ENCODE assay signal across 14 cellular contexts in the genomic region with DNA sequence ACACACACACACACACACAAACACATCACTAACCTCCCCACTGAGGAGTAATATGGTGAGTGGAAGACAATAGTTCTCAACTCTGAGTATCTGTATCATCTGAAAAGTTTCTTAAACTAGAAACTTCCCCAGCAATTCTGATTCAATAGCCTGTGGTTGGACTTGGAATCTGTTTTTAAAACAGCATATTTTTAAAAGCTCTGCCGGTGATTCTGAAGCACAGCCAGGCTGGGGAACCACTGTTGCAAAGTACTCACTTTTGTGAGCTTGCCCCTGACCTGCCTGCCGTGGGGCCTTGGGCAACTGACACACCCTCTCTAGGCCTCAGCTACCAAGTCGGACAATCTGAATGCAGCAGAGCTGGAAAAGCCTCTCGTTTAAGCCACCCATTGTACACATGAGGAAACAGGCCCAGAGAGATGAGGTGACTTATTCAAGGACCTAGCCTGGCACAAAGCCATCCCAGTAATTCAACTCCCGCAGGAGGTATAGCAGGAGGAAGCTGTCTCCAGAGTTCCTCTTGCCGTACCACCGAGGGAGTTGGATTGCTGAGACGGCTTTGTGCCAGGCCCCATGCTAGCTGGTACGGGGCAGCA. TPM values are rescaled to one million over a fixed set of nuclear protein-coding genes. Genes with fewer than 3 reads are reported as not detected.
DNase-seq lines count a peak whose midpoint lies in the region; ATAC-seq and TF ChIP-seq lines count a peak whose summit lies in the region.
"Had no signal": no experiment of that assay in that cellular context is flagged by ENCODE, and none has a peak within 500 bp of the region (broad histone marks: within the 10 kb centered on the region; RNA-seq: fewer than 3 reads in every experiment).

No MANE protein-coding gene starts in this region.

- no peak for TF ChIP-seq POLR2A in thyroid gland (IDR thresholded peaks at IDR 0.05)
- no peak for TF ChIP-seq POLR2A in GM18505 (IDR thresholded peaks at IDR 0.05; ENCODE audit: borderline replicate concordance, extremely low read depth, insufficient read depth, insufficient read length)

- no peak for TF ChIP-seq CTCF in thyroid gland (IDR thresholded peaks at IDR 0.05)
- no peak for TF ChIP-seq CTCF in CD4-positive, alpha-beta T cell (IDR thresholded peaks at IDR 0.05)
- TF ChIP-seq CTCF in ascending aorta (IDR thresholded peaks at IDR 0.05) = no peak

- peak; percentile 91 for DNase-seq in NCI-H345 (lab: John Stamatoyannopoulos, UW)
- DNase-seq in dedifferentiated amniotic fluid mesenchymal stem cell (ENCODE audit: extremely low spot score) = peak; percentile 19
- DNase-seq in thyroid gland = peak; percentile 54 to 62
- DNase-seq in CD4-positive, alpha-beta T cell = no peak
- no peak for DNase-seq in ascending aorta (ENCODE audit: low spot score in 2 of 2)
- DNase-seq: caudate nucleus, EL, islet precursor cell, NCI-H1694 treated with DMSO at 0.1 percent for 48 hours had no signal

- H3K4me1 ChIP-seq in thyroid gland = peaks cover 0 to 18% of the 10 kb centered on the region in 2 donors
- H3K4me1 ChIP-seq in ascending aorta = no peaks in the 10 kb centered on the region
- H3K4me1 ChIP-seq: SJSA1 had no signal

- peak overlapping the region in 1 of 3 donors; percentile 56 for H3K27ac ChIP-seq in thyroid gland
- H3K27ac ChIP-seq in CD4-positive, alpha-beta T cell (ENCODE audit: low read depth, low read length) = no peak overlapping the region
- no peak overlapping the region for H3K27ac ChIP-seq in ascending aorta
- H3K27ac ChIP-seq: HL-60, SJSA1 had no signal

- H3K9me3 ChIP-seq in thyroid gland (no peaks in the 10 kb centered on the region), ascending aorta (no peaks in the 10 kb centered on the region)
- H3K9me3 ChIP-seq in CD4-positive, alpha-beta T cell (ENCODE audit: control insufficient read depth, low read length) = no peaks in the 10 kb centered on the region
- H3K9me3 ChIP-seq: SJSA1 had no signal

- peak overlapping the region in 1 of 4 donors; percentile 32 for H3K4me3 Mint-ChIP-seq in IgD-negative memory B cell
- H3K4me3 Mint-ChIP-seq in CD4-positive, alpha-beta T cell = no peak overlapping the region
- H3K4me3 Mint-ChIP-seq: WTC11 had no signal

- intact Hi-C loops in thyroid gland (cut with DNase I) = no loop called here
- intact Hi-C loops in CD4-positive, alpha-beta T cell (cut with DNase I, micrococcal nuclease) = loop anchor here in 1 of 2 experiments (5.0 kb wide), 1 partner anchor 839 kb away; no protein-coding TSS in a partner anchor
- intact Hi-C loops in ascending aorta (cut with DNase I) = no loop called here

- CTCF ChIA-PET in CD4-positive, alpha-beta T cell (lab: Charles Lee) = no interaction called here

- peak overlapping the region in 2 of 3 donors; percentile 53 to 59 for H3K27ac Mint-ChIP-seq in IgD-negative memory B cell
- no peak overlapping the region for H3K27ac Mint-ChIP-seq in CD4-positive, alpha-beta T cell
- H3K27ac Mint-ChIP-seq: WTC11 had no signal

- H3K4me3 ChIP-seq in thyroid gland (replicated peaks in 1 of 3) (no peak overlapping the region), ascending aorta (no peak overlapping the region)
- H3K4me3 ChIP-seq: SJSA1 had no signal

- no peaks in the 10 kb centered on the region for H3K27me3 ChIP-seq in thyroid gland
- H3K27me3 ChIP-seq in CD4-positive, alpha-beta T cell (ENCODE audit: control insufficient read depth, insufficient read depth, low read length) = no peaks in the 10 kb centered on the region
- H3K27me3 ChIP-seq in ascending aorta = no peaks in the 10 kb centered on the region
- H3K27me3 ChIP-seq: SJSA1 had no signal

- 25 to 39% methylated on average over 8 of the region's 9 CpGs for WGBS in thyroid gland, 2 donors

- H3K36me3 Mint-ChIP-seq in IgD-negative memory B cell = peaks cover 14% of the 10 kb centered on the region
- H3K36me3 Mint-ChIP-seq in CD4-positive, alpha-beta T cell (ENCODE audit: low read depth) = peaks cover 11% of the 10 kb centered on the region
- H3K36me3 Mint-ChIP-seq: WTC11 had no signal

- H3K27me3 Mint-ChIP-seq in IgD-negative memory B cell = no peaks in the 10 kb centered on the region
- H3K27me3 Mint-ChIP-seq in CD4-positive, alpha-beta T cell = no peaks in the 10 kb centered on the region

- no peak for ATAC-seq in GM18505 (IDR thresholded peaks at IDR 0.05; ENCODE audit: unreplicated experiment)
- ATAC-seq in CD4-positive, alpha-beta T cell (ENCODE audit: poor library complexity) = no peak
- ATAC-seq: WTC11 had no signal

- no peaks in the 10 kb centered on the region for H3K9me3 Mint-ChIP-seq in IgD-negative memory B cell
- H3K9me3 Mint-ChIP-seq in CD4-positive, alpha-beta T cell = no peaks in the 10 kb centered on the region
- H3K9me3 Mint-ChIP-seq: WTC11 had no signal

- H3K4me1 Mint-ChIP-seq in IgD-negative memory B cell = peaks cover 28 to 48% (median 28%) of the 10 kb centered on the region in 3 donors
- no peaks in the 10 kb centered on the region for H3K4me1 Mint-ChIP-seq in CD4-positive, alpha-beta T cell (ENCODE audit: low read depth)

- POLR2A ChIA-PET in CD4-positive, alpha-beta T cell (lab: Charles Lee) = interaction anchor here (1.0 kb wide), 1 partner anchor 29 kb away, joined by 3 read pairs; the partner anchor contains the start of gene TMEM109

- H3K36me3 ChIP-seq in thyroid gland (no peaks in the 10 kb centered on the region), ascending aorta (peaks cover 36 to 65% of the 10 kb centered on the region in 2 donors)

RNA-seq across cellular contexts. Expression of gene SLC15A3, which starts 8.9 kb away (rescaled TPM):
- polyA plus RNA-seq in IgD-negative memory B cell = 15.2 TPM
- total RNA-seq in thyroid gland = 10 to 100 TPM in 2 of 4 donors, 1 to 10 TPM in 2; 6.3 to 16.5 (median 8.9) TPM
- total RNA-seq in CD4-positive, alpha-beta T cell = 10 to 100 TPM; 10.5 to 11.9 TPM
- 27.1 TPM for total RNA-seq in ascending aorta

RNA-seq across cellular contexts. Expression of gene TMEM132A, which starts 18.8 kb away (rescaled TPM):
- 0.26 TPM for polyA plus RNA-seq in IgD-negative memory B cell
- total RNA-seq in thyroid gland (1 to 10 TPM; 3.3 to 8.3 (median 3.9) TPM), ascending aorta (18.9 TPM)
- total RNA-seq in CD4-positive, alpha-beta T cell = not detected

RNA-seq across cellular contexts. Expression of gene CD6, which starts 28.4 kb away (rescaled TPM):
- polyA plus RNA-seq in IgD-negative memory B cell = 8.6 TPM
- total RNA-seq in thyroid gland (1 to 10 TPM in 1 of 4 donors, under 1 TPM in 3; 0.40 to 2.7 (median 0.69) TPM), ascending aorta (not detected)
- total RNA-seq in CD4-positive, alpha-beta T cell = 100 to 1,000 TPM; 814 to 827 TPM

RNA-seq across cellular contexts. Expression of gene TMEM109, which starts 29.1 kb away (rescaled TPM):
- polyA plus RNA-seq in IgD-negative memory B cell = 259 TPM
- total RNA-seq in thyroid gland (100 to 1,000 TPM in 2 of 4 donors, 10 to 100 TPM in 2; 61.9 to 105 (median 96.0) TPM), ascending aorta (238 TPM)
- total RNA-seq in CD4-positive, alpha-beta T cell = 10 to 100 TPM; 27.8 to 32.9 TPM

RNA-seq across cellular contexts. Expression of gene PRPF19, which starts 36.7 kb away (rescaled TPM):
- polyA plus RNA-seq in IgD-negative memory B cell = 18.5 TPM
- total RNA-seq in thyroid gland (10 to 100 TPM; 38.0 to 94.4 (median 71.5) TPM), ascending aorta (61.6 TPM)
- total RNA-seq in CD4-positive, alpha-beta T cell = 10 to 100 TPM; 63.2 to 67.3 TPM

Comparison
In these comparisons a context has a peak if more than half of its experiments do, and no peak if none do; other contexts are left out.
1. DNase-seq: peak in NCI-H345 (single experiment), dedifferentiated amniotic fluid mesenchymal stem cell (single experiment) and thyroid gland (2 of 2); none in CD4-positive, alpha-beta T cell (0 of 10) and ascending aorta (0 of 2).
2. RNA of gene CD6, which starts 28.4 kb away (total RNA-seq): 814 to 827 TPM in CD4-positive, alpha-beta T cell; 0.40 to 2.7 TPM in thyroid gland and not detected in ascending aorta (single experiment); every median in the first group is over 100 times any median in the second.